ENCODE assay signal across 26 cellular contexts in the genomic region with DNA sequence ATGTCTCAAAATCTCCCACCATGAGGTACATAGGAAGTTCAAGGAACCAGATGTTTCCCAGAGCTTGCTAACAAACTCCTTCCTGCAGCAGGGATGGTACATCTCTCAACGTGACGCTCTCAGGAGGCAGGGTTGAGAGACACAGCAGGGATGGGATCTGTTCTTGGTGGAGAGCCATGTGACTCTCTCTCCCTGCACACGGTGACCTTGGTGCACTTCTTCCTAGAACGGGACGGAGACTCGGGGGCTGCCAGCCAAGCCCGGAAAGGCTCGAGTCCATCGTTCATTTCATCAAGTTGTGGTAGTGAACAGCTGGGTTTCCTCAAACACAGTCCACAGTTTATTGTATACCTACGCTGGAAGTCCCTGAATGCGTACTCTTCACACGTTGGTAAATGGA.
A peak's percentile ranks its signal among the peaks of the same experiment; 100 is the strongest.
DNase-seq lines count a peak whose midpoint lies in the region; ATAC-seq, FAIRE-seq and TF ChIP-seq lines count a peak whose summit lies in the region.
"Had no signal": no experiment of that assay in that cellular context is flagged by ENCODE, and none has a peak within 500 bp of the region (broad histone marks: within the 10 kb centered on the region; RNA-seq: fewer than 3 reads in every experiment).

No MANE protein-coding gene starts in this region.

- no peaks in the 10 kb centered on the region for H3K4me1 ChIP-seq in uterus
- H3K4me1 ChIP-seq: breast epithelium, gastrocnemius medialis, thyroid gland had no signal

- intact Hi-C loops in Right ventricle myocardium superior (cut with DNase I), result no loop called here
- intact Hi-C loops in Right ventricle myocardium inferior (cut with DNase I), result loop anchor here (10.0 kb wide), 1 partner anchor 469 kb away; no protein-coding TSS in a partner anchor
- intact Hi-C loops in uterus (cut with DNase I; ENCODE audit: low total_unique reads), result no loop called here

- TF ChIP-seq CTCF in fibroblast of mammary gland (conservative IDR thresholded peaks at IDR 0.05; ENCODE audit: control insufficient read depth, insufficient read depth, low read depth, low read length) (no peak), uterus (IDR thresholded peaks at IDR 0.05) (no peak)

- H3K27ac ChIP-seq in uterus, result no peak overlapping the region
- H3K27ac ChIP-seq: 22Rv1, breast epithelium, gastrocnemius medialis, KMS-11, thyroid gland had no signal

- no peak overlapping the region for H3K4me3 ChIP-seq in fibroblast of mammary gland (ENCODE audit: control insufficient read depth, low read depth, low read length)
- H3K4me3 ChIP-seq in uterus, result no peak overlapping the region
- H3K4me3 ChIP-seq: breast epithelium, gastrocnemius medialis, GM12878, smooth muscle cell, thyroid gland had no signal

- ATAC-seq in Right ventricle myocardium superior (ENCODE audit: poor library complexity) (no peak), Right ventricle myocardium inferior (no peak)
- ATAC-seq: activated naive CD8-positive, alpha-beta T cell treated with anti-CD3 and anti-CD28 coated beads, Interleukin-2, amount 50 U/mL, for 24 hours; GM12878 had no signal

- H3K27me3 ChIP-seq in uterus, result no peaks in the 10 kb centered on the region
- H3K27me3 ChIP-seq: breast epithelium, thyroid gland had no signal

- no peaks in the 10 kb centered on the region for H3K36me3 ChIP-seq in uterus
- H3K36me3 ChIP-seq: breast epithelium, gastrocnemius medialis, thyroid gland had no signal

- TF ChIP-seq POLR2A in uterus (IDR thresholded peaks at IDR 0.05), result no peak

- DNase-seq in Right ventricle myocardium superior (peak; percentile 80), Right ventricle myocardium inferior (ENCODE audit: missing footprints) (no peak), fibroblast of mammary gland (ENCODE audit: low read depth) (peak; percentile 74), lung microvascular endothelial cell (ENCODE audit: low read depth in 2 of 2) (peak; percentile 85 to 97), uterus (peak; percentile 38 to 53), HTR-8/SVneo (ENCODE audit: insufficient read length, low spot score) (no peak), cerebellum (ENCODE audit: low spot score) (no peak), NCI-H2081 (lab: John Stamatoyannopoulos, UW) (no peak)
- DNase-seq: activated CD4-positive, alpha-beta memory T cell treated with anti-CD3 and anti-CD28 coated beads for 36 hours; activated naive CD8-positive, alpha-beta T cell treated with anti-CD3 and anti-CD28 coated beads, Interleukin-2, amount 50 U/mL, for 24 hours; DMS79 treated with DMSO at 0.1 percent for 48 hours; gastrocnemius medialis; kidney glomerular epithelial cell; midbrain; NCI-H1694 treated with DMSO at 0.1 percent for 48 hours; NCI-H82; nephron progenitor cell; stimulated activated CD4-positive, alpha-beta T cell treated with anti-CD3 and anti-CD28 coated beads, Interleukin-4, amount 100 ng/mL, for 1 hour; stimulated activated naive CD4-positive, alpha-beta T cell treated with Interleukin-2 at 50 U/mL for 16 hours; T-helper 9 cell; thyroid gland had no signal

- no peak for FAIRE-seq in HTR-8/SVneo (lab: Jason Lieb, UNC)
- FAIRE-seq: GM12878 had no signal

- no peaks in the 10 kb centered on the region for H3K9me3 ChIP-seq in uterus
- H3K9me3 ChIP-seq: breast epithelium, gastrocnemius medialis, thyroid gland had no signal

Comparison
In these comparisons a context has a peak if more than half of its experiments do, and no peak if none do; other contexts are left out.
1. DNase-seq: peak in Right ventricle myocardium superior (single experiment), fibroblast of mammary gland (single experiment), lung microvascular endothelial cell (2 of 2) and uterus (2 of 2); none in Right ventricle myocardium inferior (single experiment), HTR-8/SVneo (single experiment), cerebellum (single experiment) and NCI-H2081 (0 of 2).